14 cellular contexts compared by ENCODE assay signal in genomic region chr1:46020005-46020404, GRCh38.
"Had no signal": no experiment of that assay in that cellular context is flagged by ENCODE, and none has a peak within 500 bp of the region (broad histone marks: within the 10 kb centered on the region; RNA-seq: fewer than 3 reads in every experiment).

No MANE protein-coding gene starts in this region.

- DNase-seq: activated CD4-positive, alpha-beta T cell treated with anti-CD3 and anti-CD28 coated beads, Interleukin-2, amount 50 U/mL, for 1 hour; activated naive CD8-positive, alpha-beta T cell treated with anti-CD3 and anti-CD28 coated beads, Interleukin-2, amount 10 ng/mL, durations not matched to agents 7 days and 5 days; dorsolateral prefrontal cortex; erythroblast; hypothalamus; midbrain; naive B cell; ovary; small intestine; SW 1271 had no signal

- ATAC-seq: activated CD4-positive, CD25-positive, alpha-beta regulatory T cell treated with anti-CD3 and anti-CD28 coated beads, Interleukin-2, amount 50 U/mL, for 24 hours had no signal

- H2AFZ ChIP-seq: neural progenitor cell had no signal

- H3K4me3 ChIP-seq: dorsolateral prefrontal cortex, lung, neural progenitor cell, ovary, thoracic aorta had no signal

- H3K9me3 ChIP-seq: ovary, thoracic aorta had no signal

- H3K27me3 ChIP-seq: dorsolateral prefrontal cortex, neural progenitor cell, ovary had no signal

- H3K9ac ChIP-seq: neural progenitor cell had no signal

- H3K36me3 ChIP-seq: neural progenitor cell, ovary had no signal

- H3K27ac ChIP-seq: dorsolateral prefrontal cortex, ovary, thoracic aorta had no signal
